In genomic region chr7:100611983-100612729, GRCh38 we compare ENCODE assay signal across 8 cellular contexts. TPM values are rescaled to one million over a fixed set of nuclear protein-coding genes. Genes with fewer than 3 reads are reported as not detected.
A peak's percentile ranks its signal among the peaks of the same experiment; 100 is the strongest.
DNase-seq lines count a peak whose midpoint lies in the region; ATAC-seq and TF ChIP-seq lines count a peak whose summit lies in the region.

A gene with protein sequence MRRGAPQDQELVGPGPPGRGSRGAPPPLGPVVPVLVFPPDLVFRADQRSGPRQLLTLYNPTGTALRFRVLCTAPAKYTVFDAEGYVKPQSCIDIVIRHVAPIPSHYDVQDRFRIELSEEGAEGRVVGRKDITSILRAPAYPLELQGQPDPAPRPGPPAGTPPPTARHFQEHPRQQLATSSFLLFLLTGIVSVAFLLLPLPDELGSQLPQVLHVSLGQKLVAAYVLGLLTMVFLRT (plus strand): TSS chr7:100612540. CDS start chr7:100612792, 252 bp downstream.

- H3K9me3 ChIP-seq in DND-41 (ENCODE audit: insufficient read depth, low read length, severe bottlenecking), result no peaks in the 10 kb centered on the region
- no peaks in the 10 kb centered on the region for H3K9me3 ChIP-seq in Karpas-422 (ENCODE audit: low read length)
- no peaks in the 10 kb centered on the region for H3K9me3 ChIP-seq in esophagus muscularis mucosa
- no peaks in the 10 kb centered on the region for H3K9me3 ChIP-seq in muscle layer of duodenum (ENCODE audit: control insufficient read depth in 1 of 2, low read length in 2 of 2)

- no peak for TF ChIP-seq CTCF in DND-41 (IDR thresholded peaks at IDR 0.05; ENCODE audit: borderline replicate concordance, extremely low read depth, low read length, poor library complexity, severe bottlenecking)
- TF ChIP-seq CTCF in esophagus muscularis mucosa (IDR thresholded peaks at IDR 0.05), result peak in 1 of 3 experiments; percentile 13

- ATAC-seq in DND-41 (ENCODE audit: insufficient read depth, low read depth), result peak; percentile 92
- peak; percentile 85 for ATAC-seq in GM21825 (IDR thresholded peaks at IDR 0.05; ENCODE audit: unreplicated experiment)

- H3K9me2 ChIP-seq in Karpas-422 (replicated peaks; ENCODE audit: insufficient read depth, low read length), result no peaks in the 10 kb centered on the region

- H4K20me1 ChIP-seq in DND-41 (ENCODE audit: insufficient read depth, low read length) (no peaks in the 10 kb centered on the region; the same call in 1 of the 2 replicates), Karpas-422 (ENCODE audit: insufficient read depth, low read depth, low read length) (no peaks in the 10 kb centered on the region)

- DNase-seq in DND-41 (peak; percentile 99), Karpas-422 (peak; percentile 99), RKO (ENCODE audit: low spot score) (peak; percentile 100), activated T-helper 1 cell treated with Interleukin-2 at 50 U/mL for 16 hours (ENCODE audit: low read depth) (peak; percentile 94), esophagus muscularis mucosa (ENCODE audit: extremely low spot score) (peak; percentile 100)
- DNase-seq in stimulated activated CD8-positive, alpha-beta memory T cell treated with anti-CD3 and anti-CD28 coated beads, Interleukin-7, amount 100 ng/mL, for 4 hours (ENCODE audit: low read depth in 2 of 2), result peak; percentile 96 to 97

- H3K4me3 ChIP-seq in DND-41 (ENCODE audit: low read depth in 1 of 2, low read length in 2 of 2), result peak within 1 kb of the TSS; percentile 56 to 58
- peak within 1 kb of the TSS; percentile 63 for H3K4me3 ChIP-seq in Karpas-422 (ENCODE audit: low read length)
- peak within 1 kb of the TSS; percentile 65 to 83 (median 74) for H3K4me3 ChIP-seq in esophagus muscularis mucosa
- peak within 1 kb of the TSS; percentile 64 to 88 for H3K4me3 ChIP-seq in muscle layer of duodenum (ENCODE audit: low read depth in 1 of 2, low read length in 2 of 2)

- peak within 1 kb of the TSS; percentile 89 for H3K27ac ChIP-seq in DND-41 (ENCODE audit: low read length)
- peak within 1 kb of the TSS; percentile 64 for H3K27ac ChIP-seq in Karpas-422 (ENCODE audit: low read length)
- H3K27ac ChIP-seq in esophagus muscularis mucosa (replicated peaks in 1 of 4), result peak within 1 kb of the TSS; percentile 91 to 95 (median 92)
- peak within 1 kb of the TSS; percentile 94 for H3K27ac ChIP-seq in muscle layer of duodenum (ENCODE audit: low read length)

- 0% methylated on average over 33 of the region's 61 CpGs for WGBS in esophagus muscularis mucosa

- intact Hi-C loops in esophagus muscularis mucosa (cut with DNase I), result loop anchor here (5.0 kb wide), 1 partner anchor 60 kb away; the partner anchor contains the start of gene GNB2

- H3K79me2 ChIP-seq in DND-41 (ENCODE audit: insufficient read depth, low read length), result peaks cover 5% of the 10 kb centered on the region; the same call in 1 of the 2 replicates
- no peaks in the 10 kb centered on the region for H3K79me2 ChIP-seq in Karpas-422 (ENCODE audit: low read length)

- H3K36me3 ChIP-seq in DND-41 (ENCODE audit: insufficient read depth, low read length), result peaks cover 5% of the 10 kb centered on the region; the same call in 1 of the 2 replicates
- no peaks in the 10 kb centered on the region for H3K36me3 ChIP-seq in Karpas-422 (ENCODE audit: insufficient read depth, low read length)
- peaks cover 0 to 19% (median 8%) of the 10 kb centered on the region in 4 donors for H3K36me3 ChIP-seq in esophagus muscularis mucosa
- H3K36me3 ChIP-seq in muscle layer of duodenum (ENCODE audit: control insufficient read depth in 1 of 2, insufficient read depth in 2 of 2, low read length in 2 of 2), result peaks cover 0 to 3% of the 10 kb centered on the region in 2 donors

- H3K27me3 ChIP-seq in DND-41 (ENCODE audit: insufficient read depth, low read length, poor library complexity) (no peaks in the 10 kb centered on the region), Karpas-422 (ENCODE audit: low read length) (no peaks in the 10 kb centered on the region), esophagus muscularis mucosa (no peaks in the 10 kb centered on the region), muscle layer of duodenum (ENCODE audit: low read depth, low read length) (no peaks in the 10 kb centered on the region)

- H3K9ac ChIP-seq in DND-41 (ENCODE audit: low read depth, low read length) (peak within 1 kb of the TSS; percentile 89), Karpas-422 (ENCODE audit: low read length) (peak within 1 kb of the TSS; percentile 66)

- peak within 1 kb of the TSS; percentile 98 for H3K4me2 ChIP-seq in DND-41 (ENCODE audit: insufficient read depth, low read length)
- peak within 1 kb of the TSS; percentile 73 for H3K4me2 ChIP-seq in Karpas-422 (ENCODE audit: low read depth, low read length, poor library complexity, severe bottlenecking)

- H2AFZ ChIP-seq in DND-41 (ENCODE audit: low read depth, low read length), result peak within 1 kb of the TSS; percentile 80
- peak within 1 kb of the TSS; percentile 67; the same call in 1 of the 2 replicates for H2AFZ ChIP-seq in Karpas-422 (ENCODE audit: low read length)

- TF ChIP-seq EP300 in esophagus muscularis mucosa (IDR thresholded peaks at IDR 0.05), result no peak

- TF ChIP-seq POLR2A in esophagus muscularis mucosa (IDR thresholded peaks at IDR 0.05; ENCODE audit: low read depth), result peak; percentile 87

- H3K4me1 ChIP-seq in DND-41 (ENCODE audit: insufficient read depth, low read length) (peaks cover 24% of the 10 kb centered on the region), Karpas-422 (ENCODE audit: low read length) (peaks cover 9% of the 10 kb centered on the region), esophagus muscularis mucosa (peaks cover 14 to 17% (median 14%) of the 10 kb centered on the region in 4 donors), muscle layer of duodenum (ENCODE audit: control insufficient read depth in 1 of 2, insufficient read depth in 2 of 2, low read length in 2 of 2) (peaks cover 0 to 13% of the 10 kb centered on the region in 2 donors)

RNA-seq across cellular contexts. Expression of the gene that starts here (rescaled TPM):
- total RNA-seq in Karpas-422 (2014; rRNA removed; shearing (Covaris generic); ENCODE audit: low replicate concordance), result 8.2 and 9.7 TPM in 2 replicates
- total RNA-seq in esophagus muscularis mucosa, result 10 to 100 TPM in 3 of 4 donors, 1 to 10 TPM in 1; 6.6 to 16.8 (median 12.0) TPM

Comparison
In these comparisons a context has a peak if more than half of its experiments do, and no peak if none do; other contexts are left out.
1. Peak in every context shown above with its lines: DNase-seq, ATAC-seq, H3K4me3 ChIP-seq and H3K27ac ChIP-seq.